18 cellular contexts compared by ENCODE assay signal in the genomic region with DNA sequence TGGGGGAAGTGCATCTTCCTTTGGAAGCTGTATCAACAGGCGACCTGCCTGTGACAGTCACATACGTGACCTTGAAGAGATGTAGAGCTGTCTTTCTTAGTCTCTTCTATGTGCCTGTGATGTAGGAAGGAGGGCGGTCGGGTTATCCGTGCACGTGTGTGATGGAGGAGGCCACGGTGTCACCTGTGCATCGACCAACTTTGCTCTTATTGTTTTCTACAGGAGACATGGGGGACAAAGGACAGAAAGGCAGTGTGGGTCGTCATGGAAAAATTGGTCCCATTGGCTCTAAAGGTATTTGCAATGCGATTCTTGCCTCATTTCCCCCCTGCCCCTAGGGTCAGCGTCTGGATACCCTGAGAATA. TPM values are rescaled to one million over a fixed set of nuclear protein-coding genes. Genes with fewer than 3 reads are reported as not detected.
"Had no signal": no experiment of that assay in that cellular context is flagged by ENCODE, and none has a peak within 500 bp of the region (broad histone marks: within the 10 kb centered on the region; RNA-seq: fewer than 3 reads in every experiment).

No MANE protein-coding gene starts in this region.

- H3K4me3 ChIP-seq: body of pancreas, colonic mucosa, esophagus muscularis mucosa, right lobe of liver, SJCRH30, tibial nerve had no signal

- ATAC-seq: activated naive CD4-positive, alpha-beta T cell treated with anti-CD3 and anti-CD28 coated beads, Interleukin-2, amount 50 U/mL, for 72 hours; body of pancreas; right lobe of liver had no signal

- H3K9me3 ChIP-seq: body of pancreas, colonic mucosa, esophagus muscularis mucosa, right lobe of liver, SJCRH30, tibial nerve had no signal

- H3K27ac ChIP-seq: body of pancreas, colonic mucosa, esophagus muscularis mucosa, right lobe of liver, SJCRH30, tibial nerve had no signal

- H3K36me3 ChIP-seq: colonic mucosa, esophagus muscularis mucosa, right lobe of liver, SJCRH30, tibial nerve had no signal

- DNase-seq: activated CD4-positive, CD25-positive, alpha-beta regulatory T cell; central memory CD4-positive, alpha-beta T cell; colonic mucosa; hypothalamus; kidney glomerular epithelial cell; mesendoderm; occipital lobe; right lobe of liver; SJCRH30; stimulated activated CD4-positive, alpha-beta T cell treated with anti-CD3 and anti-CD28 coated beads, Interleukin-1b, Interleukin-23, amount 100 ng/mL, for 48 hours; T-helper 2 cell had no signal

- H3K4me1 ChIP-seq: body of pancreas, colonic mucosa, right lobe of liver, tibial nerve had no signal

- H3K27me3 ChIP-seq: body of pancreas, colonic mucosa, esophagus muscularis mucosa, right lobe of liver, SJCRH30, tibial nerve had no signal

RNA-seq across cellular contexts. Expression of gene ALLC, which starts 20.7 kb away (rescaled TPM):
- total RNA-seq: activated naive CD4-positive, alpha-beta T cell treated with anti-CD3 and anti-CD28 coated beads, Interleukin-2, amount 50 U/mL, for 72 hours; activated T-helper 2 cell treated with anti-CD3 and anti-CD28 coated beads, Interferon-gamma antibody, Interleukin-2, Interleukin-4, amounts not matched to agents 10 μg/mL and 5 μg/mL and 100 μg/mL, durations not matched to agents 14 hours and 24 hours and 36 hours; body of pancreas; colonic mucosa; esophagus muscularis mucosa; natural killer cell treated with Interleukin-12 subunit alpha and Interleukin-12 subunit beta and Interleukin-15 and Interleukin-18, amount 100 ng/mL, for 72 hours; occipital lobe; pulmonary artery endothelial cell; SJCRH30 had no signal

RNA-seq across cellular contexts. Expression of gene COLEC11, which starts 42.4 kb away (rescaled TPM):
- total RNA-seq: activated naive CD4-positive, alpha-beta T cell treated with anti-CD3 and anti-CD28 coated beads, Interleukin-2, amount 50 U/mL, for 72 hours; activated T-helper 2 cell treated with anti-CD3 and anti-CD28 coated beads, Interferon-gamma antibody, Interleukin-2, Interleukin-4, amounts not matched to agents 10 μg/mL and 5 μg/mL and 100 μg/mL, durations not matched to agents 14 hours and 24 hours and 36 hours had no signal
